ENCODE assay signal across 8 cellular contexts in genomic region chr2:48315847-48316194, GRCh38. TPM values are rescaled to one million over a fixed set of nuclear protein-coding genes. Genes with fewer than 3 reads are reported as not detected.
A peak's percentile ranks its signal among the peaks of the same experiment; 100 is the strongest.
DNase-seq lines count a peak whose midpoint lies in the region; ATAC-seq and TF ChIP-seq lines count a peak whose summit lies in the region.

No MANE protein-coding gene starts in this region.

- peaks cover 26% of the 10 kb centered on the region for H3K4me1 Mint-ChIP-seq in activated T-helper 17 cell treated with anti-CD3 and anti-CD28 coated beads, Interleukin-2, amount 50 U/mL, for 72 hours

- no peaks in the 10 kb centered on the region for H3K9me3 ChIP-seq in right cardiac atrium (ENCODE audit: control insufficient read depth, low read length)

- H3K27ac Mint-ChIP-seq in activated T-helper 17 cell treated with anti-CD3 and anti-CD28 coated beads, Interleukin-2, amount 50 U/mL, for 72 hours, result peak overlapping the region; percentile 99

- no peaks in the 10 kb centered on the region for H3K4me1 ChIP-seq in right cardiac atrium (ENCODE audit: control insufficient read depth, insufficient read depth, low read length)

- DNase-seq in GM06990 (ENCODE audit: extremely low read depth, insufficient read length), result no peak
- peak; percentile 4 for DNase-seq in HCEC 1CT
- peak; percentile 30 for DNase-seq in NCI-H748 treated with DMSO at 0.1 percent for 48 hours (lab: John Stamatoyannopoulos, UW)
- DNase-seq in right cardiac atrium, result no peak

- H3K36me3 ChIP-seq in GM06990 (ENCODE audit: control insufficient read depth, insufficient read depth, low read length), result no peaks in the 10 kb centered on the region

- peaks cover 44% of the 10 kb centered on the region for H3K36me3 Mint-ChIP-seq in activated T-helper 17 cell treated with anti-CD3 and anti-CD28 coated beads, Interleukin-2, amount 50 U/mL, for 72 hours (ENCODE audit: low read depth)

- no peak for ATAC-seq in activated T-helper 17 cell treated with anti-CD3 and anti-CD28 coated beads, Interleukin-2, amount 50 U/mL, for 72 hours (replicated peaks)
- ATAC-seq in right cardiac atrium (no peak), HG03280 (IDR thresholded peaks at IDR 0.05; ENCODE audit: unreplicated experiment) (no peak), GM18867 (IDR thresholded peaks at IDR 0.05; ENCODE audit: unreplicated experiment) (no peak)

- peak overlapping the region; percentile 97 for H3K4me3 Mint-ChIP-seq in activated T-helper 17 cell treated with anti-CD3 and anti-CD28 coated beads, Interleukin-2, amount 50 U/mL, for 72 hours

- peak overlapping the region; percentile 87 for H3K27ac ChIP-seq in right cardiac atrium (ENCODE audit: low read length)
- peak overlapping the region in 18 of 21 experiments; percentile 87 to 99 (median 96) for H3K27ac ChIP-seq in skin epidermis

- H3K9me3 Mint-ChIP-seq in activated T-helper 17 cell treated with anti-CD3 and anti-CD28 coated beads, Interleukin-2, amount 50 U/mL, for 72 hours, result no peaks in the 10 kb centered on the region

- H3K4me3 ChIP-seq in GM06990 (replicated peaks; ENCODE audit: low read depth, low read length) (peak overlapping the region; percentile 90), right cardiac atrium (ENCODE audit: low read length) (peak overlapping the region; percentile 80), skin epidermis (peak overlapping the region; percentile 78 to 95 (median 89))

- WGBS in right cardiac atrium, result under 1% methylated on average over 9 of the region's 9 CpGs

- intact Hi-C loops in right cardiac atrium (cut with DNase I), result no loop called here

- no peaks in the 10 kb centered on the region for H3K27me3 Mint-ChIP-seq in activated T-helper 17 cell treated with anti-CD3 and anti-CD28 coated beads, Interleukin-2, amount 50 U/mL, for 72 hours

- H3K27me3 ChIP-seq in GM06990 (replicated peaks; ENCODE audit: control insufficient read depth, insufficient read depth, low read length), result no peaks in the 10 kb centered on the region
- H3K27me3 ChIP-seq in right cardiac atrium (ENCODE audit: control insufficient read depth, insufficient read depth), result no peaks in the 10 kb centered on the region

- no peak for TF ChIP-seq CTCF in GM06990 (IDR thresholded peaks at IDR 0.05; ENCODE audit: insufficient read depth, low read length, poor library complexity, severe bottlenecking)

RNA-seq across cellular contexts. Expression of gene FOXN2, which starts 1.3 kb away (rescaled TPM):
- total RNA-seq in activated T-helper 17 cell treated with anti-CD3 and anti-CD28 coated beads, Interleukin-2, amount 50 U/mL, for 72 hours, result 10 to 100 TPM; 45.2 to 48.5 TPM
- total RNA-seq in right cardiac atrium, result 10 to 100 TPM; 15.2 to 22.2 (median 18.7) TPM
- polyA plus RNA-seq in right cardiac atrium, result 4.4 TPM

Comparison
In these comparisons a context has a peak if more than half of its experiments do, and no peak if none do; other contexts are left out.
1. DNase-seq: peak in HCEC 1CT (single experiment) and NCI-H748 treated with DMSO at 0.1 percent for 48 hours (single experiment); none in GM06990 (single experiment) and right cardiac atrium (0 of 3).
2. Peak in every context shown above with its lines, with median percentiles within 50 percentile points of each other: H3K4me3 ChIP-seq.